In the genomic region with DNA sequence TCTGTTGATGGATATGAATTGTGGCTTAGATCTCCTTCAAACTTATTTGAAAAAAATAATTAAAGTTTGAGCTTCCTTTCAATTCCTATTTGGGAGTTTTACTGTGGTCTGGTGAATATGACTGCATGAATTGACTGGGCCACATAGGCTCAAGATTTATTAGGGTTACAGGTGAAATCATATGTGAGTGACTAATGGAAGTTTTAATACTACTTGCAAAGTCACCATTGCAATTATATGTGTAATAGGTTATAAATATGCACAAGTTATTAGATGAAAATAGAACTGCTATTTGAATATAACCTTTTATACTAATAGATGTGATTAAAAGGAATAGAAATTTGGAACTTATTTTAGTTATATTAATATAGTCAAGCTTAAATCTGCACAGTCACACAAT, we compare ENCODE assay signal across 39 cellular contexts.
"Had no signal": no experiment of that assay in that cellular context is flagged by ENCODE, and none has a peak within 500 bp of the region (broad histone marks: within the 10 kb centered on the region; RNA-seq: fewer than 3 reads in every experiment).

No MANE protein-coding gene starts in this region.

- H3K27ac Mint-ChIP-seq: activated naive CD4-positive, alpha-beta T cell treated with anti-CD3 and anti-CD28 coated beads for 36 hours; activated naive CD4-positive, alpha-beta T cell treated with anti-CD3 and anti-CD28 coated beads, Interleukin-2, amount 10 ng/mL, durations not matched to agents 7 days and 5 days; activated naive CD4-positive, alpha-beta T cell treated with anti-CD3 and anti-CD28 coated beads, Interleukin-2, amount 50 U/mL, for 24 hours; activated naive CD4-positive, alpha-beta T cell treated with anti-CD3 and anti-CD28 coated beads, Interleukin-2, amount 50 U/mL, for 72 hours; activated naive CD8-positive, alpha-beta T cell; activated naive CD8-positive, alpha-beta T cell treated with anti-CD3 and anti-CD28 coated beads for 36 hours; activated naive CD8-positive, alpha-beta T cell treated with anti-CD3 and anti-CD28 coated beads, Interleukin-2, amount 10 ng/mL, durations not matched to agents 7 days and 5 days; activated naive CD8-positive, alpha-beta T cell treated with anti-CD3 and anti-CD28 coated beads, Interleukin-2, amount 50 U/mL, for 24 hours; activated T-cell treated with anti-CD3 and anti-CD28 coated beads, Interleukin-2, amount 50 U/mL, for 24 hours; activated T-cell treated with anti-CD3 and anti-CD28 coated beads, Interleukin-2, amount 50 U/mL, for 72 hours; activated T-helper 1 cell treated with anti-CD3 and anti-CD28 coated beads, Interleukin-12 subunit alpha, Interleukin-12 subunit beta, Interleukin-2, Interleukin-4 antibody, amounts not matched to agents 30 ng/mL and 10 ng/mL and 1 ng/mL, durations not matched to agents 14 hours and 24 hours and 36 hours; activated T-helper 17 cell treated with anti-CD3 and anti-CD28 coated beads, Interleukin-2, amount 50 U/mL, for 72 hours; activated T-helper 2 cell treated with anti-CD3 and anti-CD28 coated beads, Interferon-gamma antibody, Interleukin-2, Interleukin-4, amounts not matched to agents 10 μg/mL and 5 μg/mL and 100 μg/mL, durations not matched to agents 14 hours and 24 hours and 36 hours; brain had no signal

- H3K36me3 ChIP-seq: adrenal gland, ascending aorta, brain microvascular endothelial cell, breast epithelium, cardiac muscle cell had no signal

- H3K27me3 ChIP-seq: adrenal gland, ascending aorta, body of pancreas, brain microvascular endothelial cell, breast epithelium, cardiac muscle cell had no signal

- H3K4me1 Mint-ChIP-seq: activated naive CD4-positive, alpha-beta T cell treated with anti-CD3 and anti-CD28 coated beads, Interleukin-2, amount 10 ng/mL, durations not matched to agents 7 days and 5 days; activated naive CD4-positive, alpha-beta T cell treated with anti-CD3 and anti-CD28 coated beads, Interleukin-2, amount 50 U/mL, for 24 hours; activated naive CD8-positive, alpha-beta T cell treated with anti-CD3 and anti-CD28 coated beads for 36 hours; activated naive CD8-positive, alpha-beta T cell treated with anti-CD3 and anti-CD28 coated beads, Interleukin-2, amount 10 ng/mL, durations not matched to agents 7 days and 5 days; activated naive CD8-positive, alpha-beta T cell treated with anti-CD3 and anti-CD28 coated beads, Interleukin-2, amount 50 U/mL, for 24 hours; activated T-helper 17 cell treated with anti-CD3 and anti-CD28 coated beads, Interleukin-2, amount 50 U/mL, for 72 hours; central memory CD8-positive, alpha-beta T cell had no signal

- H3K4me1 ChIP-seq: adrenal gland, ascending aorta, body of pancreas, breast epithelium had no signal

- H3K4me3 ChIP-seq: adrenal gland, ascending aorta, body of pancreas, breast epithelium, cardiac muscle cell had no signal

- ATAC-seq: activated naive CD4-positive, alpha-beta T cell treated with anti-CD3 and anti-CD28 coated beads, Interleukin-2, amount 50 U/mL, for 72 hours; activated naive CD8-positive, alpha-beta T cell treated with anti-CD3 and anti-CD28 coated beads, Interleukin-2, amount 50 U/mL, for 24 hours; activated T-cell treated with anti-CD3 and anti-CD28 coated beads, Interleukin-2, amount 50 U/mL, for 4 hours; activated T-cell treated with anti-CD3 and anti-CD28 coated beads, Interleukin-2, amount 50 U/mL, for 72 hours; activated T-helper 17 cell treated with anti-CD3 and anti-CD28 coated beads, Interleukin-2, amount 50 U/mL, for 72 hours; body of pancreas had no signal

- H3K27me3 Mint-ChIP-seq: activated naive CD4-positive, alpha-beta T cell treated with anti-CD3 and anti-CD28 coated beads, Interleukin-2, amount 10 ng/mL, durations not matched to agents 7 days and 5 days; activated naive CD4-positive, alpha-beta T cell treated with anti-CD3 and anti-CD28 coated beads, Interleukin-2, amount 50 U/mL, for 24 hours; activated naive CD8-positive, alpha-beta T cell; activated naive CD8-positive, alpha-beta T cell treated with anti-CD3 and anti-CD28 coated beads for 36 hours; activated naive CD8-positive, alpha-beta T cell treated with anti-CD3 and anti-CD28 coated beads, Interleukin-2, amount 10 ng/mL, durations not matched to agents 7 days and 5 days; activated naive CD8-positive, alpha-beta T cell treated with anti-CD3 and anti-CD28 coated beads, Interleukin-2, amount 50 U/mL, for 24 hours; activated T-cell treated with anti-CD3 and anti-CD28 coated beads, Interleukin-2, amount 50 U/mL, for 24 hours; activated T-helper 17 cell treated with anti-CD3 and anti-CD28 coated beads, Interleukin-2, amount 50 U/mL, for 72 hours; brain; central memory CD8-positive, alpha-beta T cell had no signal

- H3K9me3 ChIP-seq: adrenal gland, ascending aorta, body of pancreas, breast epithelium had no signal

- H3K36me3 Mint-ChIP-seq: activated naive CD4-positive, alpha-beta T cell treated with anti-CD3 and anti-CD28 coated beads, Interleukin-2, amount 10 ng/mL, durations not matched to agents 7 days and 5 days; activated naive CD4-positive, alpha-beta T cell treated with anti-CD3 and anti-CD28 coated beads, Interleukin-2, amount 50 U/mL, for 24 hours; activated naive CD4-positive, alpha-beta T cell treated with anti-CD3 and anti-CD28 coated beads, Interleukin-2, amount 50 U/mL, for 72 hours; activated naive CD8-positive, alpha-beta T cell; activated naive CD8-positive, alpha-beta T cell treated with anti-CD3 and anti-CD28 coated beads for 36 hours; activated naive CD8-positive, alpha-beta T cell treated with anti-CD3 and anti-CD28 coated beads, Interleukin-2, amount 10 ng/mL, durations not matched to agents 7 days and 5 days; brain had no signal

- H3K9me3 Mint-ChIP-seq: activated naive CD4-positive, alpha-beta T cell treated with anti-CD3 and anti-CD28 coated beads for 36 hours; activated naive CD4-positive, alpha-beta T cell treated with anti-CD3 and anti-CD28 coated beads, Interleukin-2, amount 10 ng/mL, durations not matched to agents 7 days and 5 days; activated naive CD4-positive, alpha-beta T cell treated with anti-CD3 and anti-CD28 coated beads, Interleukin-2, amount 50 U/mL, for 24 hours; activated naive CD8-positive, alpha-beta T cell treated with anti-CD3 and anti-CD28 coated beads for 36 hours; activated naive CD8-positive, alpha-beta T cell treated with anti-CD3 and anti-CD28 coated beads, Interleukin-2, amount 10 ng/mL, durations not matched to agents 7 days and 5 days; activated naive CD8-positive, alpha-beta T cell treated with anti-CD3 and anti-CD28 coated beads, Interleukin-2, amount 50 U/mL, for 24 hours; activated T-cell treated with anti-CD3 and anti-CD28 coated beads, Interleukin-2, amount 50 U/mL, for 24 hours; activated T-cell treated with anti-CD3 and anti-CD28 coated beads, Interleukin-2, amount 50 U/mL, for 4 hours; activated T-helper 1 cell treated with anti-CD3 and anti-CD28 coated beads, Interleukin-12 subunit alpha, Interleukin-12 subunit beta, Interleukin-2, Interleukin-4 antibody, amounts not matched to agents 30 ng/mL and 10 ng/mL and 1 ng/mL, durations not matched to agents 14 hours and 24 hours and 36 hours; activated T-helper 17 cell treated with anti-CD3 and anti-CD28 coated beads, Interleukin-2, amount 50 U/mL, for 72 hours; activated T-helper 2 cell treated with anti-CD3 and anti-CD28 coated beads, Interferon-gamma antibody, Interleukin-2, Interleukin-4, amounts not matched to agents 10 μg/mL and 5 μg/mL and 100 μg/mL, durations not matched to agents 14 hours and 24 hours and 36 hours; brain had no signal

- H3K4me3 Mint-ChIP-seq: activated naive CD4-positive, alpha-beta T cell treated with anti-CD3 and anti-CD28 coated beads for 36 hours; activated naive CD4-positive, alpha-beta T cell treated with anti-CD3 and anti-CD28 coated beads, Interleukin-2, amount 10 ng/mL, durations not matched to agents 7 days and 5 days; activated naive CD4-positive, alpha-beta T cell treated with anti-CD3 and anti-CD28 coated beads, Interleukin-2, amount 50 U/mL, for 24 hours; activated naive CD8-positive, alpha-beta T cell; activated naive CD8-positive, alpha-beta T cell treated with anti-CD3 and anti-CD28 coated beads for 36 hours; activated naive CD8-positive, alpha-beta T cell treated with anti-CD3 and anti-CD28 coated beads, Interleukin-2, amount 10 ng/mL, durations not matched to agents 7 days and 5 days; activated naive CD8-positive, alpha-beta T cell treated with anti-CD3 and anti-CD28 coated beads, Interleukin-2, amount 50 U/mL, for 24 hours; activated T-cell treated with anti-CD3 and anti-CD28 coated beads, Interleukin-2, amount 50 U/mL, for 24 hours; activated T-cell treated with anti-CD3 and anti-CD28 coated beads, Interleukin-2, amount 50 U/mL, for 4 hours; activated T-cell treated with anti-CD3 and anti-CD28 coated beads, Interleukin-2, amount 50 U/mL, for 72 hours; activated T-helper 1 cell treated with anti-CD3 and anti-CD28 coated beads, Interleukin-12 subunit alpha, Interleukin-12 subunit beta, Interleukin-2, Interleukin-4 antibody, amounts not matched to agents 30 ng/mL and 10 ng/mL and 1 ng/mL, durations not matched to agents 14 hours and 24 hours and 36 hours; activated T-helper 17 cell treated with anti-CD3 and anti-CD28 coated beads, Interleukin-2, amount 50 U/mL, for 72 hours; brain; central memory CD8-positive, alpha-beta T cell had no signal

- DNase-seq: activated effector memory CD4-positive, alpha-beta T cell treated with anti-CD3 and anti-CD28 coated beads, Interleukin-2, amount 50 U/mL, for 16 hours; activated effector memory CD4-positive, alpha-beta T cell treated with Interleukin-2 at 50 U/mL for 16 hours; activated gamma-delta T cell; activated gamma-delta T cell treated with Interleukin-2 at 50 U/mL for 16 hours; activated naive CD4-positive, alpha-beta T cell; activated naive CD4-positive, alpha-beta T cell treated with anti-CD3 and anti-CD28 coated beads for 36 hours; activated naive CD4-positive, alpha-beta T cell treated with anti-CD3 and anti-CD28 coated beads, Interleukin-2, amount 10 ng/mL, durations not matched to agents 7 days and 5 days; activated naive CD4-positive, alpha-beta T cell treated with anti-CD3 and anti-CD28 coated beads, Interleukin-2, amount 50 U/mL, for 16 hours; activated naive CD4-positive, alpha-beta T cell treated with Interleukin-2 at 50 U/mL for 16 hours; activated naive CD8-positive, alpha-beta T cell treated with anti-CD3 and anti-CD28 coated beads for 36 hours; activated naive CD8-positive, alpha-beta T cell treated with anti-CD3 and anti-CD28 coated beads, Interleukin-2, amount 10 ng/mL, durations not matched to agents 7 days and 5 days; activated naive CD8-positive, alpha-beta T cell treated with anti-CD3 and anti-CD28 coated beads, Interleukin-2, amount 50 U/mL, for 24 hours; activated T-cell treated with anti-CD3 and anti-CD28 coated beads for 4 hours; activated T-cell treated with anti-CD3 and anti-CD28 coated beads, Interleukin-2, amount 50 U/mL, for 1 hour; activated T-cell treated with anti-CD3 and anti-CD28 coated beads, Interleukin-2, amount 50 U/mL, for 24 hours; activated T-cell treated with anti-CD3 and anti-CD28 coated beads, Interleukin-2, amount 50 U/mL, for 4 hours; activated T-cell treated with anti-CD3 and anti-CD28 coated beads, Interleukin-2, amount 50 U/mL, for 48 hours; activated T-cell treated with anti-CD3 and anti-CD28 coated beads, Interleukin-2, amount 50 U/mL, for 72 hours; adrenal gland; amniotic stem cell; amygdala; anterior cingulate cortex; aorta; body of pancreas; brain microvascular endothelial cell; caudate nucleus; central memory CD4-positive, alpha-beta T cell; cerebellar nuclear complex had no signal

- H3K27ac ChIP-seq: adrenal gland, ascending aorta, body of pancreas, brain microvascular endothelial cell, breast epithelium, cardiac muscle cell had no signal
